Comparison of ENCODE assay signal across 13 cellular contexts in genomic region chr1:77170687-77171086, GRCh38. TPM values are rescaled to one million over a fixed set of nuclear protein-coding genes. Genes with fewer than 3 reads are reported as not detected.
DNase-seq lines count a peak whose midpoint lies in the region; ATAC-seq and TF ChIP-seq lines count a peak whose summit lies in the region.
"Had no signal": no experiment of that assay in that cellular context is flagged by ENCODE, and none has a peak within 500 bp of the region (broad histone marks: within the 10 kb centered on the region; RNA-seq: fewer than 3 reads in every experiment).

No MANE protein-coding gene starts in this region.

- TF ChIP-seq EP300 in sigmoid colon (IDR thresholded peaks at IDR 0.05), result no peak

- H3K4me1 ChIP-seq in sigmoid colon, result no peaks in the 10 kb centered on the region

- TF ChIP-seq CTCF in dorsolateral prefrontal cortex (IDR thresholded peaks at IDR 0.05 in 54 of 56, conservative IDR thresholded peaks at IDR 0.05 in 2 of 56; ENCODE audit: low read depth in 1 of 56, partially characterized antibody in 56 of 56) (no peak), nephron (IDR thresholded peaks at IDR 0.05; ENCODE audit: unreplicated experiment in 3 of 3) (no peak), sigmoid colon (IDR thresholded peaks at IDR 0.05) (no peak)

- H3K27me3 ChIP-seq in dorsolateral prefrontal cortex (no peaks in the 10 kb centered on the region), sigmoid colon (no peaks in the 10 kb centered on the region)

- whole genome bisulfite sequencing in sigmoid colon, 2 donors, result 72 to 81% methylated on average over 2 of the region's 2 CpGs

- peak overlapping the region in 2 of 3 experiments; percentile 77 to 90 for H3K27ac Mint-ChIP-seq in nephron
- H3K27ac Mint-ChIP-seq: activated CD4-positive, alpha-beta memory T cell treated with anti-CD3 and anti-CD28 coated beads, Interleukin-2, amount 10 ng/mL, durations not matched to agents 7 days and 5 days; memory B cell had no signal

- peaks cover 27% of the 10 kb centered on the region for H3K4me1 Mint-ChIP-seq in nephron
- H3K4me1 Mint-ChIP-seq: memory B cell had no signal

- no peaks in the 10 kb centered on the region for H3K27me3 Mint-ChIP-seq in nephron (ENCODE audit: low read depth)
- H3K27me3 Mint-ChIP-seq: activated CD4-positive, alpha-beta memory T cell treated with anti-CD3 and anti-CD28 coated beads, Interleukin-2, amount 10 ng/mL, durations not matched to agents 7 days and 5 days; memory B cell had no signal

- peaks cover 24% of the 10 kb centered on the region for H3K36me3 Mint-ChIP-seq in nephron (ENCODE audit: low read depth)

- TF ChIP-seq POLR2A in sigmoid colon (IDR thresholded peaks at IDR 0.05), result no peak

- H3K27ac ChIP-seq in dorsolateral prefrontal cortex, result peak overlapping the region in 47 of 59 donors; percentile 2 to 87 (median 61)
- no peak overlapping the region for H3K27ac ChIP-seq in sigmoid colon

- H3K4me3 Mint-ChIP-seq in nephron, result no peak overlapping the region
- H3K4me3 Mint-ChIP-seq: activated CD4-positive, alpha-beta memory T cell treated with anti-CD3 and anti-CD28 coated beads, Interleukin-2, amount 10 ng/mL, durations not matched to agents 7 days and 5 days; memory B cell had no signal

- peak; percentile 28 for DNase-seq in NCI-H2171 treated with DMSO at 0.1 percent for 48 hours (lab: John Stamatoyannopoulos, UW)
- DNase-seq in NCI-H2171 (lab: John Stamatoyannopoulos, UW), result no peak
- DNase-seq in LHCN-M2 (ENCODE audit: low read depth), result peak; percentile 79
- no peak for DNase-seq in dorsolateral prefrontal cortex
- DNase-seq in sigmoid colon, result no peak
- DNase-seq in RKO (ENCODE audit: low spot score), result no peak
- DNase-seq: activated CD4-positive, alpha-beta memory T cell treated with anti-CD3 and anti-CD28 coated beads, Interleukin-2, amount 10 ng/mL, durations not matched to agents 7 days and 5 days; activated gamma-delta T cell treated with Interleukin-2 at 50 U/mL for 16 hours; MM.1S; nucleus accumbens had no signal

- H3K4me3 ChIP-seq in dorsolateral prefrontal cortex, result no peak overlapping the region
- H3K4me3 ChIP-seq in sigmoid colon, result no peak overlapping the region

- H3K36me3 ChIP-seq in sigmoid colon, result no peaks in the 10 kb centered on the region

- no peak for ATAC-seq in GM21529 (IDR thresholded peaks at IDR 0.05; ENCODE audit: unreplicated experiment)

- H3K9me3 Mint-ChIP-seq in nephron, result peaks cover 23% of the 10 kb centered on the region

- H3K9me3 ChIP-seq in sigmoid colon, result peaks cover 0 to 4% (median 0%) of the 10 kb centered on the region in 4 donors

- intact Hi-C loops in dorsolateral prefrontal cortex (cut with DNase I), result loop anchor here in 1 of 2 donors (10.0 kb wide), 1 partner anchor 114 kb away; the partner anchor contains the start of gene AK5
- intact Hi-C loops in sigmoid colon (cut with DNase I), result no loop called here

RNA-seq across cellular contexts. Expression of gene PIGK, which starts 48.5 kb away (rescaled TPM):
- 46.2 and 53.7 TPM in 2 replicates for total RNA-seq in LHCN-M2 (2014; rRNA removed)
- polyA plus RNA-seq in LHCN-M2 (2012), result 21.7 TPM
- 10 to 100 TPM; 15.2 to 61.9 (median 34.6) TPM for total RNA-seq in dorsolateral prefrontal cortex
- 10 to 100 TPM; 15.9 to 20.0 (median 18.1) TPM for total RNA-seq in sigmoid colon
- polyA plus RNA-seq in sigmoid colon, result 10 to 100 TPM in 1 of 3 donors, 1 to 10 TPM in 2; 4.6 to 10.5 (median 6.0) TPM

Comparison
In these comparisons a context has a peak if more than half of its experiments do, and no peak if none do; other contexts are left out.
1. DNase-seq: peak in NCI-H2171 treated with DMSO at 0.1 percent for 48 hours (single experiment) and LHCN-M2 (single experiment); none in NCI-H2171 (single experiment), dorsolateral prefrontal cortex (0 of 10), sigmoid colon (single experiment) and RKO (single experiment).
2. H3K27ac ChIP-seq: peak in dorsolateral prefrontal cortex (47 of 59); none in sigmoid colon (0 of 4).